In the genomic region with DNA sequence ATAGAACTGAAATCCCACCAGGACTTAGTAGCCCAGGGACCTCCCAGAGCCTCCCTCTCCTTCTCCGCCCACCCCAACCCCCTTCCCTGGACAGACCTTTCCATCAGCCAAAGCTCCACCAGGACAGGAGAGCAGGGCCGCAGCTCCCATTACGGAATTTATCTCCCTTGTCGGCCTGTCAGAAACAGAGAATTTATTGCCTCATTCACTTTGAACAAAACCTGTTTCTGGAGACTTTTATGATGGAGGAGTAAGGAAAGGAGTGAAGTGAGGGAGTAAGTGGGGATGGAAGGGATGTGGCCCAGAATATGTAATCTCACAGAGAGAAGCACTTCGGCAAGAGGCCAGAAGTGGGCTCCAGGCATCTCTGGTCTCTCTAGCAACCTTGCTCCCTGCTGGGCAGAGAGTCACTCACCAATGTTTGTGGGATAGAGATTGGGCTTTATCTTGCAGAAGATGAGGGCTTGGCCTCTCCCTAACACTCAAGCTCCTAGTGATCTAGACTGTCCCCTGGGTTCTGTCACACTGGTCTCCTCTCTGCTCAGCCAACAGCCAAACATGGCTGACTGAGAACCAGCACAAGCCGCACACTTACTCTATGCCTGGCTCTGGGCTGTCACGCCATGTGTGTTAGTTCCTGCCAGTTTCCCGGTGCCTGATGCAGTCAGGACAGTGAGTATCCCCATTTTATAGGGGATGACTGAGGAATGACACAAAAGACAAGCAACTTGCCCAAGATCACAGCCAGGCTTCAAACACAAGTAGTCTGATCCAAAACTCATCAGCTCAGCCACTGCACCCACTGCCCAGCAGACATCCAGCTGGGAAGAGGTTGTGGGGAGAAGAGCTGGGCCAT, we compare ENCODE assay signal across 1 cellular context.
TF ChIP-seq lines count a peak whose summit lies in the region.

No MANE protein-coding gene starts in this region.

TF ChIP-seq in IMR-90, 13 proteins besides CTCF, POLR2A, EP300 and RAD21 (continued from another document):
- no peak for TF ChIP-seq RCOR1 (IDR thresholded peaks at IDR 0.05; ENCODE audit: insufficient replicate concordance, low read length)
- TF ChIP-seq SMC3 (IDR thresholded peaks at IDR 0.05; ENCODE audit: low read depth, low read length): no peak
- TF ChIP-seq CEBPB (IDR thresholded peaks at IDR 0.05; ENCODE audit: low read depth, low read length): no peak
- TF ChIP-seq, protein P1, sequence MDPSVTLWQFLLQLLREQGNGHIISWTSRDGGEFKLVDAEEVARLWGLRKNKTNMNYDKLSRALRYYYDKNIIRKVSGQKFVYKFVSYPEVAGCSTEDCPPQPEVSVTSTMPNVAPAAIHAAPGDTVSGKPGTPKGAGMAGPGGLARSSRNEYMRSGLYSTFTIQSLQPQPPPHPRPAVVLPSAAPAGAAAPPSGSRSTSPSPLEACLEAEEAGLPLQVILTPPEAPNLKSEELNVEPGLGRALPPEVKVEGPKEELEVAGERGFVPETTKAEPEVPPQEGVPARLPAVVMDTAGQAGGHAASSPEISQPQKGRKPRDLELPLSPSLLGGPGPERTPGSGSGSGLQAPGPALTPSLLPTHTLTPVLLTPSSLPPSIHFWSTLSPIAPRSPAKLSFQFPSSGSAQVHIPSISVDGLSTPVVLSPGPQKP (IDR thresholded peaks at IDR 0.05; ENCODE audit: borderline replicate concordance, low read depth, low read length): no peak
- TF ChIP-seq MXI1 (IDR thresholded peaks at IDR 0.05; ENCODE audit: borderline replicate concordance, low read depth, low read length): no peak
- TF ChIP-seq MAZ (IDR thresholded peaks at IDR 0.05; ENCODE audit: borderline replicate concordance, low read depth, low read length): no peak
